14 cellular contexts compared by ENCODE assay signal in the genomic region with DNA sequence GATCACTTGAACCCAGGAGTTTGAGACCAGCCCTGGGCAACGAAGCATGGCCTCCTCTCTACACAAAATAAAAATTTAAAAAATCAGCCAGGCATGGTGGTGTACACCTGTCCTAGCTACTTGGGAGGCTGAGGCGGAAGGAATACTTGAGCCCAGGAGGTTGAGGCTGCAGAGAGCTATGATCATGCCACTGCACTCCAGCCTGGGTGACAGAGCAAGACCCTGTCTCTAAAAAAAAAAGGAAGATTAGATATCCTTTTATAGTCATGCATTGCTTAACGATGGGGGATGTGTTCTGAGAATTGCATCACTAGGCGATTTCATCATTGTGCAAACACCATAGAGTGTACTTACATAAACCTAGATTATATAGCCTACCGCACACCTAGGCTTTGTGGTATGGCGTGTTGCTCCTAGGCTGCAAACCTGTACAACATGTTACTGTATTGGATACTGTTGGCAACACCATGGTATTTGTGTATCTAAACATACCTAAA. TPM values are rescaled to one million over a fixed set of nuclear protein-coding genes. Genes with fewer than 3 reads are reported as not detected.
DNase-seq lines count a peak whose midpoint lies in the region; ATAC-seq and TF ChIP-seq lines count a peak whose summit lies in the region.
"Had no signal": no experiment of that assay in that cellular context is flagged by ENCODE, and none has a peak within 500 bp of the region (broad histone marks: within the 10 kb centered on the region; RNA-seq: fewer than 3 reads in every experiment).

No MANE protein-coding gene starts in this region.

- intact Hi-C loops in sciatic nerve (cut with DNase I), result no loop called here

- H3K9me3 ChIP-seq in GM23248 (ENCODE audit: low read depth) (no peaks in the 10 kb centered on the region), osteoblast (ENCODE audit: low read depth, low read length) (no peaks in the 10 kb centered on the region)
- H3K9me3 ChIP-seq: psoas muscle had no signal

- H3F3A ChIP-seq in GM23248 (ENCODE audit: insufficient read depth), result peaks cover 10% of the 10 kb centered on the region

- no peak overlapping the region for H3K9ac ChIP-seq in GM23248

- H2AFZ ChIP-seq in GM23248, result no peak overlapping the region
- no peak overlapping the region for H2AFZ ChIP-seq in osteoblast (ENCODE audit: low read length)

- in situ Hi-C loops in GM23248 (cut with MboI), result no loop called here

- H3K4me1 ChIP-seq in GM23248 (ENCODE audit: insufficient read depth) (no peaks in the 10 kb centered on the region), osteoblast (ENCODE audit: insufficient read depth, low read length) (peaks cover under 1% of the 10 kb centered on the region)

- 78 to 85% methylated on average over 6 of the region's 6 CpGs for WGBS in GM23248 (ENCODE audit: low coverage in 1 of 2, low lambda C conversion rate in 2 of 2, missing lambda C conversion rate in 2 of 2), 2 experiments

- TF ChIP-seq CTCF in osteoblast (IDR thresholded peaks at IDR 0.05; ENCODE audit: extremely low read depth, low read depth, low read length), result no peak

- no peaks in the 10 kb centered on the region for H3K9me2 ChIP-seq in GM23248 (ENCODE audit: insufficient read depth)

- no peak overlapping the region for H3K4me3 ChIP-seq in GM23248
- H3K4me3 ChIP-seq in osteoblast (ENCODE audit: insufficient read depth, low read length), result no peak overlapping the region
- H3K4me3 ChIP-seq: psoas muscle had no signal

- H3K79me2 ChIP-seq in GM23248 (ENCODE audit: insufficient read depth) (no peaks in the 10 kb centered on the region), osteoblast (ENCODE audit: insufficient read depth, low read length) (no peaks in the 10 kb centered on the region)

- H3K36me3 ChIP-seq in GM23248 (ENCODE audit: low read depth) (peaks cover 77% of the 10 kb centered on the region), osteoblast (ENCODE audit: insufficient read depth, low read length) (peaks cover 93% of the 10 kb centered on the region)

- no peak overlapping the region for H3K27ac ChIP-seq in GM23248
- no peak overlapping the region for H3K27ac ChIP-seq in osteoblast (ENCODE audit: low read depth, low read length)
- H3K27ac ChIP-seq: psoas muscle had no signal

- H4K20me1 ChIP-seq in GM23248 (ENCODE audit: insufficient read depth), result no peaks in the 10 kb centered on the region
- H4K20me1 ChIP-seq in osteoblast (ENCODE audit: insufficient read depth, low read length), result peaks cover 6% of the 10 kb centered on the region

- ATAC-seq in sciatic nerve (peak; percentile 33), GM21619 (IDR thresholded peaks at IDR 0.05; ENCODE audit: unreplicated experiment) (no peak), GM18861 (IDR thresholded peaks at IDR 0.05; ENCODE audit: unreplicated experiment) (no peak)
- ATAC-seq: stimulated activated naive CD8-positive, alpha-beta T cell treated with anti-CD3 and anti-CD28 coated beads, Interleukin-15, amount 100 ng/mL, for 72 hours had no signal

- H3K27me3 ChIP-seq in GM23248 (replicated peaks; ENCODE audit: insufficient read depth), result no peaks in the 10 kb centered on the region
- no peaks in the 10 kb centered on the region for H3K27me3 ChIP-seq in osteoblast (ENCODE audit: insufficient read depth, low read length)

- H3K4me2 ChIP-seq in GM23248 (ENCODE audit: unreplicated experiment) (no peak overlapping the region), osteoblast (ENCODE audit: insufficient read depth, low read length) (no peak overlapping the region)

- peak; percentile 39 for DNase-seq in GM23248
- peak; percentile 70 to 93 for DNase-seq in NOMO-1 (lab: John Stamatoyannopoulos, UW; ENCODE audit: unreplicated experiment in 2 of 2)
- DNase-seq in fibroblast of gingiva (ENCODE audit: low read depth), result peak; percentile 61
- DNase-seq in sciatic nerve (ENCODE audit: low spot score), result no peak
- no peak for DNase-seq in cerebellar nuclear complex (lab: John Stamatoyannopoulos, UW)
- DNase-seq in osteoblast (ENCODE audit: insufficient read length, low spot score, missing footprints), result no peak
- DNase-seq: activated naive CD8-positive, alpha-beta T cell treated with anti-CD3 and anti-CD28 coated beads, Interleukin-2, amount 10 ng/mL, durations not matched to agents 7 days and 5 days; NCI-H1436; psoas muscle; stimulated activated naive CD8-positive, alpha-beta T cell treated with anti-CD3 and anti-CD28 coated beads, Interleukin-15, amount 100 ng/mL, for 72 hours; T1000 had no signal

RNA-seq across cellular contexts. Expression of a gene that starts 12.6 kb away (rescaled TPM):
- total RNA-seq in GM23248 (2014; rRNA removed; shearing (Covaris generic)), result 21.2 and 33.9 TPM in 2 replicates
- 30.4 and 31.0 TPM in 2 replicates for polyA plus RNA-seq in GM23248 (2016; fragmentation: Nextera tagmentation; extraction: Ambion mirVana)
- total RNA-seq in sciatic nerve (39.1 TPM), osteoblast (35.4 and 39.1 TPM in 2 replicates)

RNA-seq across cellular contexts. Expression of a gene that starts 14.8 kb away (rescaled TPM):
- total RNA-seq in GM23248 (2014; rRNA removed; shearing (Covaris generic)), result not detected in 2 replicates
- 0.11 TPM in 1 of 2 replicates, not detected in the other for polyA plus RNA-seq in GM23248 (2016; fragmentation: Nextera tagmentation; extraction: Ambion mirVana)
- total RNA-seq in sciatic nerve, result 1.1 TPM
- not detected in 2 replicates for total RNA-seq in osteoblast
- total RNA-seq: lung microvascular endothelial cell had no signal

RNA-seq across cellular contexts. Expression of a gene that starts 28.4 kb away (rescaled TPM):
- 124 and 137 TPM in 2 replicates for total RNA-seq in GM23248 (2014; rRNA removed; shearing (Covaris generic))
- 95.1 and 105 TPM in 2 replicates for polyA plus RNA-seq in GM23248 (2016; fragmentation: Nextera tagmentation; extraction: Ambion mirVana)
- total RNA-seq in sciatic nerve, result 39.8 TPM
- total RNA-seq in osteoblast, result 115 and 138 TPM in 2 replicates

RNA-seq across cellular contexts. Expression of a gene that starts 35.0 kb away (rescaled TPM):
- total RNA-seq in GM23248 (2014; rRNA removed; shearing (Covaris generic)), result 26.7 and 35.7 TPM in 2 replicates
- polyA plus RNA-seq in GM23248 (2016; fragmentation: Nextera tagmentation; extraction: Ambion mirVana), result 19.3 and 21.6 TPM in 2 replicates
- total RNA-seq in sciatic nerve, result 36.9 TPM
- total RNA-seq in osteoblast, result 23.9 and 28.2 TPM in 2 replicates

RNA-seq across cellular contexts. Expression of a gene that starts 56.4 kb away (rescaled TPM):
- total RNA-seq in GM23248 (2014; rRNA removed; shearing (Covaris generic)), result 2.3 and 5.2 TPM in 2 replicates
- polyA plus RNA-seq in GM23248 (2016; fragmentation: Nextera tagmentation; extraction: Ambion mirVana), result 11.0 and 11.8 TPM in 2 replicates
- total RNA-seq in sciatic nerve (2.1 TPM), osteoblast (1.8 and 3.2 TPM in 2 replicates)

Comparison
In these comparisons a context has a peak if more than half of its experiments do, and no peak if none do; other contexts are left out.
1. DNase-seq: peak in GM23248 (single experiment), NOMO-1 (2 of 2) and fibroblast of gingiva (single experiment); none in sciatic nerve (single experiment), cerebellar nuclear complex (0 of 2) and osteoblast (single experiment).